10 cellular contexts compared by ENCODE assay signal in the genomic region with DNA sequence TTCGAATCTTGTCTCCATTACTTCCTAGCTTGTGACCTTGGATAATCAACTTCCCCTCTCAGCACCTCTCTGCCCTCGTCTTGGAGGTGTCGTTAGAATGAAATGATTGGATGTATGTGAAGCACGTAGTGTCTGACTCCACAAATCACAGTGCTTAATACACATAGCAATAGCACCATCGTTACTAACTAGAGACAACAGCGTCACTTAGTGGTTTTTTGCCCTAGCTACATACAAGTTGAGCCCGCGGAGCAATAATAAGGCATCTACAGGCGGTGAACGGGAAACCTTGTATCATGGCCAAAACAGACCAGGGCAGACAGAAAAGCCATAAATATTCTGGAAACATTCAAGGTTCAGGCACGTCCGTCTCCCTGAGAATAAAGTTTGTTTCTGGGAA.
DNase-seq lines count a peak whose midpoint lies in the region; ATAC-seq and TF ChIP-seq lines count a peak whose summit lies in the region.
"Had no signal": no experiment of that assay in that cellular context is flagged by ENCODE, and none has a peak within 500 bp of the region (broad histone marks: within the 10 kb centered on the region; RNA-seq: fewer than 3 reads in every experiment).

No MANE protein-coding gene starts in this region.

- H3K4me1 ChIP-seq in heart left ventricle, result no peaks in the 10 kb centered on the region
- H3K4me1 ChIP-seq: tibial artery had no signal

- H3K36me3 ChIP-seq in heart left ventricle, result no peaks in the 10 kb centered on the region
- H3K36me3 ChIP-seq: tibial artery had no signal

- CTCF ChIA-PET in activated B cell treated with CpG ODN at 0.5 μM for 24 hours (lab: Charles Lee), result no interaction called here
- CTCF ChIA-PET in activated CD4-positive, alpha-beta memory T cell treated with anti-CD3 and anti-CD28 coated beads, Interleukin-2, amount 10 ng/mL, durations not matched to agents 7 days and 5 days (lab: Charles Lee), result interaction anchor here (0.6 to 1.2 kb wide), 2 partner anchors 86 to 254 kb away, joined by 3 read pairs; no protein-coding TSS in a partner anchor

- H3K4me1 Mint-ChIP-seq in activated B cell treated with CpG ODN at 0.5 μM for 24 hours, result no peaks in the 10 kb centered on the region
- H3K4me1 Mint-ChIP-seq in activated CD4-positive, alpha-beta memory T cell treated with anti-CD3 and anti-CD28 coated beads, Interleukin-2, amount 10 ng/mL, durations not matched to agents 7 days and 5 days, result no peaks in the 10 kb centered on the region
- H3K4me1 Mint-ChIP-seq: mesothelial cell of epicardium had no signal

- WGBS in heart left ventricle, 4 donors, result 27 to 54% (median 34%) methylated on average over 12 of the region's 12 CpGs

- no peaks in the 10 kb centered on the region for H3K36me3 Mint-ChIP-seq in activated B cell treated with CpG ODN at 0.5 μM for 24 hours (ENCODE audit: low read depth)
- no peaks in the 10 kb centered on the region for H3K36me3 Mint-ChIP-seq in activated CD4-positive, alpha-beta memory T cell treated with anti-CD3 and anti-CD28 coated beads, Interleukin-2, amount 10 ng/mL, durations not matched to agents 7 days and 5 days (ENCODE audit: low read depth)
- H3K36me3 Mint-ChIP-seq: mesothelial cell of epicardium had no signal

- ATAC-seq in activated B cell treated with CpG ODN at 0.5 μM for 24 hours (ENCODE audit: low read depth) (peak; percentile 40), GM19452 (IDR thresholded peaks at IDR 0.05; ENCODE audit: unreplicated experiment) (no peak), heart left ventricle (no peak), GM18870 (IDR thresholded peaks at IDR 0.05; ENCODE audit: unreplicated experiment) (no peak)

- no peaks in the 10 kb centered on the region for H3K9me3 ChIP-seq in heart left ventricle
- H3K9me3 ChIP-seq: tibial artery had no signal

- intact Hi-C loops in activated B cell treated with CpG ODN at 0.5 μM for 24 hours (cut with micrococcal nuclease), result no loop called here
- intact Hi-C loops in heart left ventricle (cut with DNase I), result loop anchor here in 1 of 10 donors (10.0 kb wide), 1 partner anchor 575 kb away; no protein-coding TSS in a partner anchor

- H3K9me3 Mint-ChIP-seq in activated B cell treated with CpG ODN at 0.5 μM for 24 hours, result no peaks in the 10 kb centered on the region
- H3K9me3 Mint-ChIP-seq in activated CD4-positive, alpha-beta memory T cell treated with anti-CD3 and anti-CD28 coated beads, Interleukin-2, amount 10 ng/mL, durations not matched to agents 7 days and 5 days, result no peaks in the 10 kb centered on the region
- H3K9me3 Mint-ChIP-seq: mesothelial cell of epicardium had no signal

- H3K4me3 Mint-ChIP-seq in activated B cell treated with CpG ODN at 0.5 μM for 24 hours, result no peak overlapping the region
- H3K4me3 Mint-ChIP-seq in activated CD4-positive, alpha-beta memory T cell treated with anti-CD3 and anti-CD28 coated beads, Interleukin-2, amount 10 ng/mL, durations not matched to agents 7 days and 5 days, result no peak overlapping the region
- H3K4me3 Mint-ChIP-seq: mesothelial cell of epicardium had no signal

- in situ Hi-C loops in G401 (cut with HindIII; ENCODE audit: low sequenced_read_pairs), result no loop called here

- POLR2A ChIA-PET in activated B cell treated with CpG ODN at 0.5 μM for 24 hours (lab: Charles Lee), result no interaction called here
- POLR2A ChIA-PET in activated CD4-positive, alpha-beta memory T cell treated with anti-CD3 and anti-CD28 coated beads, Interleukin-2, amount 10 ng/mL, durations not matched to agents 7 days and 5 days (lab: Charles Lee), result no interaction called here

- H3K4me3 ChIP-seq in NB4 (ENCODE audit: low read depth, low read length), result no peak overlapping the region
- no peak overlapping the region for H3K4me3 ChIP-seq in heart left ventricle
- H3K4me3 ChIP-seq: tibial artery had no signal

- no peak overlapping the region for H3K27ac ChIP-seq in heart left ventricle
- H3K27ac ChIP-seq: tibial artery had no signal

- no peak for TF ChIP-seq POLR2A in NB4 (IDR thresholded peaks at IDR 0.05; ENCODE audit: extremely low read depth, insufficient read length)
- no peak for TF ChIP-seq POLR2A in heart left ventricle (IDR thresholded peaks at IDR 0.05)

- peak; percentile 44 for DNase-seq in G401 (ENCODE audit: low spot score)
- peak; percentile 73 for DNase-seq in NB4 (ENCODE audit: low read depth)
- no peak for DNase-seq in activated B cell treated with CpG ODN at 0.5 μM for 24 hours
- peak; percentile 49 for DNase-seq in medulla oblongata (ENCODE audit: extremely low spot score)
- DNase-seq in activated CD4-positive, alpha-beta memory T cell treated with anti-CD3 and anti-CD28 coated beads, Interleukin-2, amount 10 ng/mL, durations not matched to agents 7 days and 5 days, result no peak
- DNase-seq in heart left ventricle, result no peak
- DNase-seq: tibial artery had no signal

- no peak overlapping the region for H3K27ac Mint-ChIP-seq in activated B cell treated with CpG ODN at 0.5 μM for 24 hours
- H3K27ac Mint-ChIP-seq in activated CD4-positive, alpha-beta memory T cell treated with anti-CD3 and anti-CD28 coated beads, Interleukin-2, amount 10 ng/mL, durations not matched to agents 7 days and 5 days, result no peak overlapping the region
- H3K27ac Mint-ChIP-seq: mesothelial cell of epicardium had no signal

- TF ChIP-seq CTCF in NB4 (IDR thresholded peaks at IDR 0.05; ENCODE audit: low read depth, low read length) (peak; percentile 59), activated B cell treated with CpG ODN at 0.5 μM for 24 hours (IDR thresholded peaks at IDR 0.05) (no peak), heart left ventricle (IDR thresholded peaks at IDR 0.05) (peak in 2 of 12 donors; percentile 11 to 16)

- H3K27me3 ChIP-seq in heart left ventricle, result peaks cover 0 to 35% (median 7%) of the 10 kb centered on the region in 9 donors

- H3K27me3 Mint-ChIP-seq in activated B cell treated with CpG ODN at 0.5 μM for 24 hours, result peaks cover 16% of the 10 kb centered on the region
- peaks cover 22% of the 10 kb centered on the region for H3K27me3 Mint-ChIP-seq in activated CD4-positive, alpha-beta memory T cell treated with anti-CD3 and anti-CD28 coated beads, Interleukin-2, amount 10 ng/mL, durations not matched to agents 7 days and 5 days

Comparison
In these comparisons a context has a peak if more than half of its experiments do, and no peak if none do; other contexts are left out.
1. DNase-seq: peak in G401 (single experiment), NB4 (single experiment) and medulla oblongata (single experiment); none in activated B cell treated with CpG ODN at 0.5 μM for 24 hours (single experiment), activated CD4-positive, alpha-beta memory T cell treated with anti-CD3 and anti-CD28 coated beads, Interleukin-2, amount 10 ng/mL, durations not matched to agents 7 days and 5 days (single experiment) and heart left ventricle (0 of 5).